In the genomic region with DNA sequence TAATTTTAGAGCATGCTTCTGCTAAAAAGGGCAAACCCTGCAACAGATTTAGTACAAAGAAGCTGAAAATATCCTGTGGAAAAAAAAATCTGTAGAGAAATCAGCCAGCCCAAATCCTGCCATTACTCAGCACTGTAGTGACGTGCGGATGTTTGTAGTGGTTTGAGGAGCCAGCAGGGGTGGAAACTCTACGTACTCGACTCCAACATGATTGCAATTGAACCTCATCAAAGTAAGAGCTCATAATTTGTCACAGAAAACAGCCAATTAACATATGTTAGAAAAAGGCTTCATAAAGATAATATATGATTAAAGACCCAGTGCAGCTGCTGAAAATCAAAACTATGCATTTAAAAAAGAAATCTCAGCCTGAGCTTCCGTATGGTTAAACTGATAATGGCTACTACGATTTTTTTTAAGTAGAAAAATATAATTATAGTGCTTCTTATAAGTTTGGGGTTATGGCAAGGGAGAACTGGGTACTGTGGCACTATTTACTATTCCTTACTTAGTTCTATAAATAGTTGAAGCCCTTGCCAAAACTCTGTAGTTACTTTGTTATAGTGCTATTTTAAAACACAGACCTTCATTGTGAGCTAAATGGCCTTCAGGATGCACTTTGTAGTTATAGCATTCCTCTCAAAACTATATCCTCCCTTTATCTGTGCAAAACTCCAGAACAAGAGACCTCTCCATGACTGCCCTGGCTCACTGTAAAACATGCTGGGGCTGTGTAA, we compare ENCODE assay signal across 8 cellular contexts. TPM values are rescaled to one million over a fixed set of nuclear protein-coding genes. Genes with fewer than 3 reads are reported as not detected.
DNase-seq lines count a peak whose midpoint lies in the region; ATAC-seq, FAIRE-seq and TF ChIP-seq lines count a peak whose summit lies in the region.

No MANE protein-coding gene starts in this region.

- no peaks in the 10 kb centered on the region for H3K36me3 ChIP-seq in esophagus muscularis mucosa
- no peaks in the 10 kb centered on the region for H3K36me3 ChIP-seq in sigmoid colon

- DNase-seq in GM12892 (ENCODE audit: insufficient read length) (no peak), HEK293T (ENCODE audit: extremely low spot score) (no peak), SW480 (ENCODE audit: low spot score) (peak; percentile 2), esophagus muscularis mucosa (ENCODE audit: extremely low spot score) (no peak), sigmoid colon (peak; percentile 84), left colon (no peak), NCI-H128 (lab: John Stamatoyannopoulos, UW; ENCODE audit: unreplicated experiment) (no peak)
- DNase-seq in activated T-helper 1 cell treated with anti-CD3 and anti-CD28 coated beads, Interleukin-12 subunit alpha, Interleukin-12 subunit beta, Interleukin-2, Interleukin-4 antibody, amounts not matched to agents 30 ng/mL and 10 ng/mL and 1 ng/mL, durations not matched to agents 14 hours and 24 hours and 36 hours (ENCODE audit: low spot score): no peak

- H3K9me3 ChIP-seq in esophagus muscularis mucosa (no peaks in the 10 kb centered on the region), sigmoid colon (no peaks in the 10 kb centered on the region)

- ATAC-seq in left colon: no peak

- peak; percentile 86 for FAIRE-seq in GM12892 (lab: Jason Lieb, UNC)

- intact Hi-C loops in esophagus muscularis mucosa (cut with DNase I) (no loop called here), sigmoid colon (cut with DNase I) (no loop called here), left colon (cut with DNase I, micrococcal nuclease) (no loop called here)
- intact Hi-C loops in activated T-helper 1 cell treated with anti-CD3 and anti-CD28 coated beads, Interleukin-12 subunit alpha, Interleukin-12 subunit beta, Interleukin-2, Interleukin-4 antibody, amounts not matched to agents 30 ng/mL and 10 ng/mL and 1 ng/mL, durations not matched to agents 14 hours and 24 hours and 36 hours (cut with micrococcal nuclease): loop anchor here (1.0 to 5.0 kb wide), 3 partner anchors 12 to 1916 kb away; no protein-coding TSS in a partner anchor

- no peaks in the 10 kb centered on the region for H3K36me3 Mint-ChIP-seq in activated T-helper 1 cell treated with anti-CD3 and anti-CD28 coated beads, Interleukin-12 subunit alpha, Interleukin-12 subunit beta, Interleukin-2, Interleukin-4 antibody, amounts not matched to agents 30 ng/mL and 10 ng/mL and 1 ng/mL, durations not matched to agents 14 hours and 24 hours and 36 hours (ENCODE audit: low read depth)

- H3K27me3 ChIP-seq in esophagus muscularis mucosa (no peaks in the 10 kb centered on the region), sigmoid colon (no peaks in the 10 kb centered on the region)

- CTCF ChIA-PET in HEK293T (lab: Yijun Ruan, JAX): interaction anchor here (0.6 to 0.9 kb wide), 3 partner anchors 10 to 49 kb away, joined by 3 to 5 read pairs (median 4); no protein-coding TSS in a partner anchor

- no peaks in the 10 kb centered on the region for H3K27me3 Mint-ChIP-seq in activated T-helper 1 cell treated with anti-CD3 and anti-CD28 coated beads, Interleukin-12 subunit alpha, Interleukin-12 subunit beta, Interleukin-2, Interleukin-4 antibody, amounts not matched to agents 30 ng/mL and 10 ng/mL and 1 ng/mL, durations not matched to agents 14 hours and 24 hours and 36 hours (ENCODE audit: insufficient read depth)

- TF ChIP-seq EP300 in esophagus muscularis mucosa (IDR thresholded peaks at IDR 0.05) (no peak), sigmoid colon (IDR thresholded peaks at IDR 0.05) (no peak)

- TF ChIP-seq POLR2A in GM12892 (IDR thresholded peaks at IDR 0.05; ENCODE audit: low read depth, low read length) (no peak), esophagus muscularis mucosa (IDR thresholded peaks at IDR 0.05; ENCODE audit: low read depth) (no peak), sigmoid colon (IDR thresholded peaks at IDR 0.05) (no peak)

- 10% methylated on average over 6 of the region's 6 CpGs for WGBS in esophagus muscularis mucosa
- 25 to 61% methylated on average over 6 of the region's 6 CpGs for WGBS in sigmoid colon, 2 donors

- no peaks in the 10 kb centered on the region for H3K9me3 Mint-ChIP-seq in activated T-helper 1 cell treated with anti-CD3 and anti-CD28 coated beads, Interleukin-12 subunit alpha, Interleukin-12 subunit beta, Interleukin-2, Interleukin-4 antibody, amounts not matched to agents 30 ng/mL and 10 ng/mL and 1 ng/mL, durations not matched to agents 14 hours and 24 hours and 36 hours

- H3K4me3 ChIP-seq in esophagus muscularis mucosa (peak overlapping the region; percentile 6 to 39 (median 30)), sigmoid colon (peak overlapping the region in 2 of 4 donors; percentile 20 to 21)

- H3K27ac ChIP-seq in esophagus muscularis mucosa (replicated peaks in 1 of 4): peak overlapping the region; percentile 70 to 76 (median 74)
- H3K27ac ChIP-seq in sigmoid colon: peak overlapping the region; percentile 50 to 79 (median 72)

- H3K4me3 Mint-ChIP-seq in activated T-helper 1 cell treated with anti-CD3 and anti-CD28 coated beads, Interleukin-12 subunit alpha, Interleukin-12 subunit beta, Interleukin-2, Interleukin-4 antibody, amounts not matched to agents 30 ng/mL and 10 ng/mL and 1 ng/mL, durations not matched to agents 14 hours and 24 hours and 36 hours: no peak overlapping the region

- no peak overlapping the region for H3K27ac Mint-ChIP-seq in activated T-helper 1 cell treated with anti-CD3 and anti-CD28 coated beads, Interleukin-12 subunit alpha, Interleukin-12 subunit beta, Interleukin-2, Interleukin-4 antibody, amounts not matched to agents 30 ng/mL and 10 ng/mL and 1 ng/mL, durations not matched to agents 14 hours and 24 hours and 36 hours

- peak in 1 of 3 experiments; percentile 6 for TF ChIP-seq CTCF in esophagus muscularis mucosa (IDR thresholded peaks at IDR 0.05)
- no peak for TF ChIP-seq CTCF in sigmoid colon (IDR thresholded peaks at IDR 0.05)

- POLR2A ChIA-PET in HEK293T (lab: Yijun Ruan, JAX): interaction anchor here (0.6 to 1.5 kb wide), 2 partner anchors 50 to 398 kb away, joined by 3 read pairs; no protein-coding TSS in a partner anchor

- H3K4me1 ChIP-seq in esophagus muscularis mucosa (peaks cover 45 to 61% (median 59%) of the 10 kb centered on the region in 4 donors), sigmoid colon (peaks cover 0 to 54% (median 39%) of the 10 kb centered on the region in 4 donors)

- H3K4me1 Mint-ChIP-seq in activated T-helper 1 cell treated with anti-CD3 and anti-CD28 coated beads, Interleukin-12 subunit alpha, Interleukin-12 subunit beta, Interleukin-2, Interleukin-4 antibody, amounts not matched to agents 30 ng/mL and 10 ng/mL and 1 ng/mL, durations not matched to agents 14 hours and 24 hours and 36 hours (ENCODE audit: low read depth): peaks cover 16% of the 10 kb centered on the region

TF ChIP-seq in HEK293T, 16 proteins besides CTCF, POLR2A, EP300 and RAD21:
- TF ChIP-seq NFRKB (IDR thresholded peaks at IDR 0.05): no peak
- TF ChIP-seq, protein P1, sequence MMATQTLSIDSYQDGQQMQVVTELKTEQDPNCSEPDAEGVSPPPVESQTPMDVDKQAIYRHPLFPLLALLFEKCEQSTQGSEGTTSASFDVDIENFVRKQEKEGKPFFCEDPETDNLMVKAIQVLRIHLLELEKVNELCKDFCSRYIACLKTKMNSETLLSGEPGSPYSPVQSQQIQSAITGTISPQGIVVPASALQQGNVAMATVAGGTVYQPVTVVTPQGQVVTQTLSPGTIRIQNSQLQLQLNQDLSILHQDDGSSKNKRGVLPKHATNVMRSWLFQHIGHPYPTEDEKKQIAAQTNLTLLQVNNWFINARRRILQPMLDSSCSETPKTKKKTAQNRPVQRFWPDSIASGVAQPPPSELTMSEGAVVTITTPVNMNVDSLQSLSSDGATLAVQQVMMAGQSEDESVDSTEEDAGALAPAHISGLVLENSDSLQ (IDR thresholded peaks at IDR 0.05): peak; percentile 59
- TF ChIP-seq FOXK2 (IDR thresholded peaks at IDR 0.05): no peak
TF ChIP-seq in HEK293T: peak in this region for 1.

RNA-seq across cellular contexts. Expression of gene MEF2C, which starts 49.4 kb away (rescaled TPM):
- 207 TPM for polyA plus RNA-seq in GM12892 (2012; ENCODE audit: missing spikeins)
- total RNA-seq in esophagus muscularis mucosa (10 to 100 TPM; 20.8 to 34.3 (median 29.0) TPM), sigmoid colon (10 to 100 TPM; 32.1 to 51.4 (median 40.2) TPM), left colon (10 to 100 TPM; 10.0 to 27.4 TPM)
- 10 to 100 TPM in 1 of 3 donors, 1 to 10 TPM in 2; 2.8 to 14.9 (median 9.0) TPM for polyA plus RNA-seq in sigmoid colon
- total RNA-seq in activated T-helper 1 cell treated with anti-CD3 and anti-CD28 coated beads, Interleukin-12 subunit alpha, Interleukin-12 subunit beta, Interleukin-2, Interleukin-4 antibody, amounts not matched to agents 30 ng/mL and 10 ng/mL and 1 ng/mL, durations not matched to agents 14 hours and 24 hours and 36 hours: 0.44 and 0.47 TPM in 2 replicates

Comparison
In these comparisons a context has a peak if more than half of its experiments do, and no peak if none do; other contexts are left out.
1. DNase-seq: peak in SW480 (single experiment) and sigmoid colon (single experiment); none in GM12892 (single experiment), HEK293T (single experiment), esophagus muscularis mucosa (single experiment), left colon (0 of 2), NCI-H128 (single experiment) and activated T-helper 1 cell treated with anti-CD3 and anti-CD28 coated beads, Interleukin-12 subunit alpha, Interleukin-12 subunit beta, Interleukin-2, Interleukin-4 antibody, amounts not matched to agents 30 ng/mL and 10 ng/mL and 1 ng/mL, durations not matched to agents 14 hours and 24 hours and 36 hours (single experiment).